Comparison of ENCODE assay signal across 27 cellular contexts in genomic region chr7:76173566-76174205, GRCh38. TPM values are rescaled to one million over a fixed set of nuclear protein-coding genes. Genes with fewer than 3 reads are reported as not detected.
"Had no signal": no experiment of that assay in that cellular context is flagged by ENCODE, and none has a peak within 500 bp of the region (broad histone marks: within the 10 kb centered on the region; RNA-seq: fewer than 3 reads in every experiment).

No MANE protein-coding gene starts in this region.

- DNase-seq: naive thymus-derived CD4-positive, alpha-beta T cell; natural killer cell; nucleus accumbens; ovary; right cardiac atrium; stimulated activated CD4-positive, alpha-beta T cell treated with anti-CD3 and anti-CD28 coated beads, Interleukin-15, amount 100 ng/mL, for 24 hours; stimulated activated CD4-positive, alpha-beta T cell treated with anti-CD3 and anti-CD28 coated beads, Interleukin-2, amount 100 ng/mL, for 24 hours; stimulated activated CD4-positive, alpha-beta T cell treated with anti-CD3 and anti-CD28 coated beads, Interleukin-2, amount 100 ng/mL, for 48 hours; stimulated activated CD4-positive, alpha-beta T cell treated with anti-CD3 and anti-CD28 coated beads, Interleukin-4, amount 100 ng/mL, for 24 hours; stimulated activated naive B cell treated with anti-CD40 and anti-IgM and Interleukin-4, amounts not matched to agents 10 μg/mL and 1 μg/mL and 100 μg/mL, for 72 hours; stimulated activated naive CD4-positive, alpha-beta T cell treated with Interleukin-2 at 50 U/mL for 16 hours; stomach; thyroid gland; trophoblast cell had no signal

- H2AFZ ChIP-seq: neural progenitor cell, parathyroid adenoma had no signal

- H3K9ac ChIP-seq: neural progenitor cell, parathyroid adenoma had no signal

- ATAC-seq: naive thymus-derived CD4-positive, alpha-beta T cell; natural killer cell; psoas muscle; right cardiac atrium; sciatic nerve; stimulated activated effector memory CD8-positive, alpha-beta T cell treated with anti-CD3 and anti-CD28 coated beads, Interleukin-12 subunit alpha, Interleukin-12 subunit beta, amount 100 ng/mL, for 72 hours; stimulated activated naive B cell treated with anti-CD40 and anti-IgM and Interleukin-4, amounts not matched to agents 10 μg/mL and 1 μg/mL and 100 μg/mL, for 72 hours had no signal

- H3K4me1 ChIP-seq: neural progenitor cell, psoas muscle, thyroid gland, vagina had no signal

- H3K4me2 ChIP-seq: neural progenitor cell, smooth muscle cell had no signal

- H3K4me3 ChIP-seq: neural progenitor cell, ovary, psoas muscle, skin epidermis, smooth muscle cell, stomach, thoracic aorta, thyroid gland, tibial nerve, upper lobe of left lung, vagina had no signal

- H3K9me3 ChIP-seq: neutrophil, ovary, psoas muscle, stomach, thoracic aorta, thyroid gland, tibial nerve, upper lobe of left lung, vagina had no signal

- H3K36me3 ChIP-seq: neural progenitor cell, neutrophil, ovary, stomach, thoracic aorta, thyroid gland, tibial nerve, upper lobe of left lung, vagina had no signal

- H3K27me3 ChIP-seq: neural progenitor cell, neutrophil, ovary, stomach, thyroid gland, tibial nerve, upper lobe of left lung, vagina had no signal

- FAIRE-seq: urothelium cell line had no signal

- H3K79me2 ChIP-seq: parathyroid adenoma had no signal

- H3K27ac ChIP-seq: neural progenitor cell, neutrophil, ovary, parathyroid adenoma, psoas muscle, skin epidermis, stomach, thoracic aorta, thyroid gland, tibial nerve, upper lobe of left lung, vagina had no signal

RNA-seq across cellular contexts. Expression of gene SRRM3, which starts 28.0 kb away (rescaled TPM):
- total RNA-seq: naive thymus-derived CD4-positive, alpha-beta T cell; natural killer cell had no signal
- polyA plus RNA-seq: naive thymus-derived CD4-positive, alpha-beta T cell had no signal
